15 cellular contexts compared by ENCODE assay signal in the genomic region with DNA sequence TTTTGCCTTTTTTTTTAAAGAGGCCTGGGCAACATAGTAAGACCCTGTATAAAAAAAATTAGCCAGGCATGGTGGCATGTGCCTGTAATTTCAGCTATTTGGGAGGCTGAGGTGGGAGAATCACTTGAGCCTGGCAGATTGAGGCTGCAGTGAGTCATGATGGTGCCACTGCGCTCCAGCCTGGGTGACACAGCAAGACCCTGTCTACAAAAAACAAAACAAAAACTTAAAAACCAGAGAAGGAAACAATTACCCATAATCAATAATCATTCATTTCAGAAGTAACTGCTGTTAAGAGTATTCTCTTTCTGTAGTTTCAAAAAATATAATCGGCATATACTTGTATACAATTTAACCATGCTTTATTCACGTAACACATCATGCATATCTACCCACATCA. TPM values are rescaled to one million over a fixed set of nuclear protein-coding genes. Genes with fewer than 3 reads are reported as not detected.
DNase-seq lines count a peak whose midpoint lies in the region; ATAC-seq and TF ChIP-seq lines count a peak whose summit lies in the region.
"Had no signal": no experiment of that assay in that cellular context is flagged by ENCODE, and none has a peak within 500 bp of the region (broad histone marks: within the 10 kb centered on the region; RNA-seq: fewer than 3 reads in every experiment).

No MANE protein-coding gene starts in this region.

- BruUV-seq in Panc1 (replicated peaks; lab: Mats Ljungman, UMichigan), result TSS peak; percentile 41

- no peaks in the 10 kb centered on the region for H3K9me3 ChIP-seq in Panc1 (ENCODE audit: control insufficient read depth, insufficient read depth, low read depth, low read length)
- H3K9me3 ChIP-seq: Caco-2 had no signal

- no peak overlapping the region for H3K4me3 ChIP-seq in Panc1 (ENCODE audit: low read depth in 2 of 2, low read length in 2 of 2)
- H3K4me3 ChIP-seq: GM23338 had no signal

- no peak overlapping the region for H3K4me3 Mint-ChIP-seq in activated CD4-positive, alpha-beta T cell treated with anti-CD3 and anti-CD28 coated beads for 36 hours
- no peak overlapping the region for H3K4me3 Mint-ChIP-seq in activated T-cell treated with anti-CD3 and anti-CD28 coated beads, Interleukin-2, amount 50 U/mL, for 72 hours
- H3K4me3 Mint-ChIP-seq in stimulated activated effector memory CD8-positive, alpha-beta T cell treated with anti-CD3 and anti-CD28 coated beads, Interleukin-12 subunit alpha, Interleukin-12 subunit beta, amount 100 ng/mL, for 72 hours, result no peak overlapping the region
- H3K4me3 Mint-ChIP-seq: CD8-positive, alpha-beta memory T cell; GM23338; H9; HFFc6 had no signal

- CTCF ChIA-PET in activated CD4-positive, alpha-beta T cell treated with anti-CD3 and anti-CD28 coated beads for 36 hours (lab: Charles Lee), result no interaction called here
- CTCF ChIA-PET in Panc1 (lab: Charles Lee), result no interaction called here

- H3K36me3 ChIP-seq in Panc1 (ENCODE audit: control insufficient read depth, insufficient read depth, low read length), result no peaks in the 10 kb centered on the region

- in situ Hi-C loops in Panc1 (cut with HindIII; ENCODE audit: low pct_unique_long_range_greater_than_20kb, low sequenced_read_pairs), result no loop called here

- H3K27me3 Mint-ChIP-seq in activated CD4-positive, alpha-beta T cell treated with anti-CD3 and anti-CD28 coated beads for 36 hours, result no peaks in the 10 kb centered on the region
- no peaks in the 10 kb centered on the region for H3K27me3 Mint-ChIP-seq in activated T-cell treated with anti-CD3 and anti-CD28 coated beads, Interleukin-2, amount 50 U/mL, for 72 hours (ENCODE audit: low read depth)
- H3K27me3 Mint-ChIP-seq: CD8-positive, alpha-beta memory T cell had no signal

- peak; percentile 38 for DNase-seq in activated CD4-positive, alpha-beta T cell treated with anti-CD3 and anti-CD28 coated beads for 36 hours
- no peak for DNase-seq in activated CD4-positive, alpha-beta T cell treated with anti-CD3 and anti-CD28 coated beads for 1 hour
- peak; percentile 7 to 8 for DNase-seq in activated T-cell treated with anti-CD3 and anti-CD28 coated beads, Interleukin-2, amount 50 U/mL, for 72 hours
- no peak for DNase-seq in activated T-cell treated with anti-CD3 and anti-CD28 coated beads, Interleukin-2, amount 50 U/mL, for 1 hour
- DNase-seq in Panc1 (ENCODE audit: low read depth, low spot score), result no peak
- no peak for DNase-seq in stimulated activated effector memory CD8-positive, alpha-beta T cell treated with anti-CD3 and anti-CD28 coated beads, Interleukin-12 subunit alpha, Interleukin-12 subunit beta, amount 100 ng/mL, for 72 hours (ENCODE audit: low spot score in 2 of 2)
- no peak for DNase-seq in anterior cingulate cortex (lab: John Stamatoyannopoulos, UW)
- DNase-seq: Caco-2; CD8-positive, alpha-beta memory T cell; DND-41; GDM1; H9; HFFc6 had no signal

- POLR2A ChIA-PET in activated CD4-positive, alpha-beta T cell treated with anti-CD3 and anti-CD28 coated beads for 36 hours (lab: Charles Lee), result no interaction called here
- POLR2A ChIA-PET in Panc1 (lab: Charles Lee), result interaction anchor here (0.6 kb wide), 1 partner anchor 63 kb away, joined by 3 read pairs; no protein-coding TSS in a partner anchor

- H3K4me1 ChIP-seq in Panc1 (ENCODE audit: control insufficient read depth, insufficient read depth, low read length), result no peaks in the 10 kb centered on the region

- no peaks in the 10 kb centered on the region for H3K36me3 Mint-ChIP-seq in activated CD4-positive, alpha-beta T cell treated with anti-CD3 and anti-CD28 coated beads for 36 hours (ENCODE audit: low read depth)
- H3K36me3 Mint-ChIP-seq in activated T-cell treated with anti-CD3 and anti-CD28 coated beads, Interleukin-2, amount 50 U/mL, for 72 hours (ENCODE audit: insufficient read depth in 2 of 2), result no peaks in the 10 kb centered on the region
- H3K36me3 Mint-ChIP-seq in stimulated activated effector memory CD8-positive, alpha-beta T cell treated with anti-CD3 and anti-CD28 coated beads, Interleukin-12 subunit alpha, Interleukin-12 subunit beta, amount 100 ng/mL, for 72 hours, result peaks cover 33% of the 10 kb centered on the region

- ATAC-seq in activated CD4-positive, alpha-beta T cell treated with anti-CD3 and anti-CD28 coated beads for 36 hours, result peak; percentile 55
- peak in 1 of 2 donors; percentile 26 for ATAC-seq in activated T-cell treated with anti-CD3 and anti-CD28 coated beads, Interleukin-2, amount 50 U/mL, for 72 hours (replicated peaks in 1 of 2)
- no peak for ATAC-seq in Panc1
- peak; percentile 57 for ATAC-seq in stimulated activated effector memory CD8-positive, alpha-beta T cell treated with anti-CD3 and anti-CD28 coated beads, Interleukin-12 subunit alpha, Interleukin-12 subunit beta, amount 100 ng/mL, for 72 hours
- ATAC-seq: GM23338 had no signal

- no peak overlapping the region for H3K27ac Mint-ChIP-seq in activated CD4-positive, alpha-beta T cell treated with anti-CD3 and anti-CD28 coated beads for 36 hours
- peak overlapping the region; percentile 59 for H3K27ac Mint-ChIP-seq in activated T-cell treated with anti-CD3 and anti-CD28 coated beads, Interleukin-2, amount 50 U/mL, for 72 hours
- H3K27ac Mint-ChIP-seq in stimulated activated effector memory CD8-positive, alpha-beta T cell treated with anti-CD3 and anti-CD28 coated beads, Interleukin-12 subunit alpha, Interleukin-12 subunit beta, amount 100 ng/mL, for 72 hours, result peak overlapping the region; percentile 21
- H3K27ac Mint-ChIP-seq: GM23338, HFFc6 had no signal

- H3K27me3 ChIP-seq in Panc1 (ENCODE audit: control insufficient read depth, insufficient read depth, low read length), result no peaks in the 10 kb centered on the region

- peaks cover 15% of the 10 kb centered on the region for H3K4me1 Mint-ChIP-seq in activated CD4-positive, alpha-beta T cell treated with anti-CD3 and anti-CD28 coated beads for 36 hours
- peaks cover 5% of the 10 kb centered on the region for H3K4me1 Mint-ChIP-seq in activated T-cell treated with anti-CD3 and anti-CD28 coated beads, Interleukin-2, amount 50 U/mL, for 72 hours (ENCODE audit: low read depth)
- H3K4me1 Mint-ChIP-seq in stimulated activated effector memory CD8-positive, alpha-beta T cell treated with anti-CD3 and anti-CD28 coated beads, Interleukin-12 subunit alpha, Interleukin-12 subunit beta, amount 100 ng/mL, for 72 hours, result peaks cover 10% of the 10 kb centered on the region
- H3K4me1 Mint-ChIP-seq: GM23338 had no signal

- no peak overlapping the region for H3K27ac ChIP-seq in Panc1 (ENCODE audit: low read length)
- H3K27ac ChIP-seq: 22Rv1 had no signal

- no peaks in the 10 kb centered on the region for H3K9me3 Mint-ChIP-seq in activated CD4-positive, alpha-beta T cell treated with anti-CD3 and anti-CD28 coated beads for 36 hours (ENCODE audit: low read depth)
- no peaks in the 10 kb centered on the region for H3K9me3 Mint-ChIP-seq in activated T-cell treated with anti-CD3 and anti-CD28 coated beads, Interleukin-2, amount 50 U/mL, for 72 hours
- no peaks in the 10 kb centered on the region for H3K9me3 Mint-ChIP-seq in stimulated activated effector memory CD8-positive, alpha-beta T cell treated with anti-CD3 and anti-CD28 coated beads, Interleukin-12 subunit alpha, Interleukin-12 subunit beta, amount 100 ng/mL, for 72 hours
- H3K9me3 Mint-ChIP-seq: CD8-positive, alpha-beta memory T cell; GM23338; H9; HFFc6 had no signal

- intact Hi-C loops in activated CD4-positive, alpha-beta T cell treated with anti-CD3 and anti-CD28 coated beads for 36 hours (cut with DNase I, micrococcal nuclease), result no loop called here
- intact Hi-C loops in Panc1 (cut with micrococcal nuclease; ENCODE audit: unreplicated experiment), result no loop called here

- no peak for TF ChIP-seq CTCF in Panc1 (IDR thresholded peaks at IDR 0.05)

RNA-seq across cellular contexts. Expression of gene VPS26A, which starts 28.0 kb away (rescaled TPM):
- total RNA-seq in activated CD4-positive, alpha-beta T cell treated with anti-CD3 and anti-CD28 coated beads for 36 hours, result 10 to 100 TPM; 27.1 to 32.2 TPM
- 10 to 100 TPM; 39.0 to 39.1 TPM for total RNA-seq in activated T-cell treated with anti-CD3 and anti-CD28 coated beads, Interleukin-2, amount 50 U/mL, for 72 hours
- total RNA-seq in Panc1 (2021; ENCODE audit: unreplicated experiment), result 88.9 TPM
- polyA plus RNA-seq in Panc1 (2012; ENCODE audit: insufficient read length), result 57.3 TPM

RNA-seq across cellular contexts. Expression of gene SUPV3L1, which starts 28.0 kb away (rescaled TPM):
- 10 to 100 TPM; 46.6 to 54.1 TPM for total RNA-seq in activated CD4-positive, alpha-beta T cell treated with anti-CD3 and anti-CD28 coated beads for 36 hours
- 10 to 100 TPM; 65.2 to 67.5 TPM for total RNA-seq in activated T-cell treated with anti-CD3 and anti-CD28 coated beads, Interleukin-2, amount 50 U/mL, for 72 hours
- total RNA-seq in Panc1 (2021; ENCODE audit: unreplicated experiment), result 65.0 TPM
- polyA plus RNA-seq in Panc1 (2012; ENCODE audit: insufficient read length), result 32.1 TPM

Comparison
In these comparisons a context has a peak if more than half of its experiments do, and no peak if none do; other contexts are left out.
1. DNase-seq: peak in activated CD4-positive, alpha-beta T cell treated with anti-CD3 and anti-CD28 coated beads for 36 hours (single experiment) and activated T-cell treated with anti-CD3 and anti-CD28 coated beads, Interleukin-2, amount 50 U/mL, for 72 hours (2 of 2); none in activated CD4-positive, alpha-beta T cell treated with anti-CD3 and anti-CD28 coated beads for 1 hour (single experiment), activated T-cell treated with anti-CD3 and anti-CD28 coated beads, Interleukin-2, amount 50 U/mL, for 1 hour (single experiment), Panc1 (single experiment), stimulated activated effector memory CD8-positive, alpha-beta T cell treated with anti-CD3 and anti-CD28 coated beads, Interleukin-12 subunit alpha, Interleukin-12 subunit beta, amount 100 ng/mL, for 72 hours (0 of 2) and anterior cingulate cortex (0 of 58).